ENCODE assay signal across 22 cellular contexts in genomic region chr18:10376735-10377134, GRCh38.
DNase-seq lines count a peak whose midpoint lies in the region; ATAC-seq, FAIRE-seq and TF ChIP-seq lines count a peak whose summit lies in the region.
"Had no signal": no experiment of that assay in that cellular context is flagged by ENCODE, and none has a peak within 500 bp of the region (broad histone marks: within the 10 kb centered on the region; RNA-seq: fewer than 3 reads in every experiment).

No MANE protein-coding gene starts in this region.

- ATAC-seq in left cardiac atrium = peak; percentile 61 to 93
- ATAC-seq in GM19351 (IDR thresholded peaks at IDR 0.05; ENCODE audit: unreplicated experiment) = no peak
- no peak for ATAC-seq in HG03571 (IDR thresholded peaks at IDR 0.05; ENCODE audit: unreplicated experiment)
- ATAC-seq: foreskin keratinocyte, upper lobe of right lung had no signal

- 29 to 38% methylated on average over 10 of the region's 10 CpGs for WGBS in testis, 2 donors

- H3K27me3 ChIP-seq in SJCRH30 (no peaks in the 10 kb centered on the region), testis (no peaks in the 10 kb centered on the region)
- H3K27me3 ChIP-seq: dorsolateral prefrontal cortex, foreskin keratinocyte, upper lobe of right lung had no signal

- H3K9me3 ChIP-seq in SJCRH30 (replicated peaks) (no peaks in the 10 kb centered on the region), testis (no peaks in the 10 kb centered on the region), kidney (ENCODE audit: control insufficient read depth in 1 of 2, low read length in 2 of 2) (no peaks in the 10 kb centered on the region)
- H3K9me3 ChIP-seq: upper lobe of right lung had no signal

- H3K27ac ChIP-seq in SJCRH30 (no peak overlapping the region), testis (no peak overlapping the region), kidney (ENCODE audit: low read depth in 2 of 2, low read length in 2 of 2) (no peak overlapping the region)
- H3K27ac ChIP-seq: 22Rv1, dorsolateral prefrontal cortex, foreskin keratinocyte, upper lobe of right lung had no signal

- no peak for TF ChIP-seq POLR2A in testis (IDR thresholded peaks at IDR 0.05)

- H3K4me3 ChIP-seq in SJCRH30 (no peak overlapping the region), testis (no peak overlapping the region), kidney (ENCODE audit: low read length in 2 of 2) (no peak overlapping the region)
- H3K4me3 ChIP-seq: dorsolateral prefrontal cortex, upper lobe of right lung had no signal

- H3K4me1 ChIP-seq in SJCRH30 = no peaks in the 10 kb centered on the region
- no peaks in the 10 kb centered on the region for H3K4me1 ChIP-seq in testis
- H3K4me1 ChIP-seq in kidney (ENCODE audit: control insufficient read depth in 1 of 2, insufficient read depth in 1 of 2, low read depth in 1 of 2, low read length in 2 of 2) = no peaks in the 10 kb centered on the region
- H3K4me1 ChIP-seq: foreskin keratinocyte, upper lobe of right lung had no signal

- TF ChIP-seq CTCF in testis (IDR thresholded peaks at IDR 0.05) = no peak
- no peak for TF ChIP-seq CTCF in kidney (IDR thresholded peaks at IDR 0.05; ENCODE audit: borderline replicate concordance, extremely low read depth, insufficient read depth)

- H3K36me3 ChIP-seq in SJCRH30 (no peaks in the 10 kb centered on the region), testis (ENCODE audit: low read depth, missing control alignments) (no peaks in the 10 kb centered on the region), kidney (ENCODE audit: control insufficient read depth in 1 of 2, insufficient read depth in 2 of 2, low read length in 2 of 2) (no peaks in the 10 kb centered on the region)
- H3K36me3 ChIP-seq: upper lobe of right lung had no signal

- intact Hi-C loops in left cardiac atrium (cut with DNase I) = no loop called here
- intact Hi-C loops in testis (cut with DNase I; ENCODE audit: low total_unique reads) = no loop called here
- intact Hi-C loops in kidney (cut with DNase I) = no loop called here

- H3K9ac ChIP-seq in kidney (ENCODE audit: low read length in 2 of 2) = no peak overlapping the region

- peak; percentile 13 for DNase-seq in NCI-H1105 treated with DMSO at 0.1 percent for 48 hours (lab: John Stamatoyannopoulos, UW)
- no peak for DNase-seq in NCI-H1105 (lab: John Stamatoyannopoulos, UW)
- DNase-seq in SJCRH30 = peak; percentile 38 to 48
- DNase-seq in left cardiac atrium = peak; percentile 59
- DNase-seq in testis = peak; percentile 65
- no peak for DNase-seq in kidney
- DNase-seq: activated CD4-positive, alpha-beta T cell treated with anti-CD3 and anti-CD28 coated beads, Interleukin-2, amount 50 U/mL, for 1 hour; activated CD8-positive, alpha-beta memory T cell treated with anti-CD3 and anti-CD28 coated beads, Interleukin-2, amount 50 U/mL, for 4 hours; AML-193; DMS79; dorsolateral prefrontal cortex; foreskin keratinocyte; NCI-H2171; NCI-H526 treated with DMSO at 0.1 percent for 48 hours; SHP77 treated with DMSO at 0.1 percent for 48 hours; stimulated activated CD4-positive, alpha-beta T cell treated with anti-CD3 and anti-CD28 coated beads, Interleukin-4, amount 100 ng/mL, for 24 hours; upper lobe of right lung had no signal

- FAIRE-seq in kidney (lab: Jason Lieb, UNC) = no peak
- FAIRE-seq: H54, HTR-8/SVneo had no signal

Comparison
In these comparisons a context has a peak if more than half of its experiments do, and no peak if none do; other contexts are left out.
1. DNase-seq: peak in NCI-H1105 treated with DMSO at 0.1 percent for 48 hours (single experiment), SJCRH30 (2 of 2), left cardiac atrium (single experiment) and testis (single experiment); none in NCI-H1105 (single experiment) and kidney (single experiment).
2. ATAC-seq: peak in left cardiac atrium (2 of 2); none in GM19351 (single experiment) and HG03571 (single experiment).